12 cellular contexts compared by ENCODE assay signal in the genomic region with DNA sequence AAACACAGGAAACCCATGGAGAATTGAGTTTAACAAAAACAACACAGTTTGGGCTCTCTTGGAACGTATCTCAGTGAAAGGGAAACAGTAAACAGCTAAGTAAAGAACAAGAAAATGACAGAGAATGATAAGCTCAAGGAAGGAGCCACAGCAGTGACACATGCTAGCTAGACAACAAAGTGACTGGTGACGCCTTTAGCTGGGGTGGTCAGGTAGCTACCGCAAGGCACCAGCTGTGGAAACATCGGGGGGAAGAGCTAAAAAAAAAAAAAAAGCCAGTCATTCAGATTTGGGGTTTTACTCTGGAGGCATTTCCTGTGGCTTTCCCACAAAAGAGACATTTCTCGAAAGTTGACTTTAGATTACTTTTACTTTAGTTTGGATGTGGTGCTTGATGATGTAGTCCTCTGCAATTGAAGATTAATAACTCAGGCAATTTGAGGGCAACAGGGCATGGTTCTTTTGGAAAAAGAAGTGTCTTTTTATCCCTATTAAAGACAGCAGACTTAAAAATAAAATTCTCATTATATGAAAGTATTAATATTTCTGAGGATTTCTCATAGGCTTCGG. TPM values are rescaled to one million over a fixed set of nuclear protein-coding genes. Genes with fewer than 3 reads are reported as not detected.
A peak's percentile ranks its signal among the peaks of the same experiment; 100 is the strongest.
DNase-seq lines count a peak whose midpoint lies in the region; ATAC-seq, FAIRE-seq and TF ChIP-seq lines count a peak whose summit lies in the region.
"Had no signal": no experiment of that assay in that cellular context is flagged by ENCODE, and none has a peak within 500 bp of the region (broad histone marks: within the 10 kb centered on the region; RNA-seq: fewer than 3 reads in every experiment).

No MANE protein-coding gene starts in this region.

- TF ChIP-seq CTCF in progenitor cell of endocrine pancreas (IDR thresholded peaks at IDR 0.05; ENCODE audit: unreplicated experiment): no peak

- H3K36me3 Mint-ChIP-seq in T-helper 17 cell (ENCODE audit: low read depth) (peaks cover 4% of the 10 kb centered on the region), progenitor cell of endocrine pancreas (ENCODE audit: insufficient read depth) (no peaks in the 10 kb centered on the region)

- H3K9me3 Mint-ChIP-seq in progenitor cell of endocrine pancreas (ENCODE audit: low read depth): no peaks in the 10 kb centered on the region

- DNase-seq in GM19239 (ENCODE audit: insufficient read length, low spot score) (no peak), T-helper 17 cell (no peak), COLO668 (lab: John Stamatoyannopoulos, UW; ENCODE audit: unreplicated experiment) (no peak), progenitor cell of endocrine pancreas (ENCODE audit: low spot score, unreplicated experiment) (no peak), urothelium cell line (ENCODE audit: low spot score) (no peak)
- peak; percentile 65 for DNase-seq in activated naive CD4-positive, alpha-beta T cell treated with anti-CD3 and anti-CD28 coated beads, Interleukin-2, amount 50 U/mL, for 16 hours
- DNase-seq in stimulated activated CD4-positive, alpha-beta T cell treated with anti-CD3 and anti-CD28 coated beads, TNF-alpha, amount 100 ng/mL, for 24 hours (ENCODE audit: low read depth in 3 of 3): peak in 2 of 3 experiments; percentile 47 to 62
- DNase-seq: caudate nucleus, DMS153, NCI-H187, SK-N-SH had no signal

- H3K9me3 ChIP-seq in T-helper 17 cell (ENCODE audit: control insufficient read depth, low read length, poor library complexity, severe bottlenecking): no peaks in the 10 kb centered on the region
- H3K9me3 ChIP-seq: SK-N-SH had no signal

- FAIRE-seq in GM19239 (lab: Jason Lieb, UNC) (peak; percentile 76), urothelium cell line (lab: Jason Lieb, UNC) (no peak)

- peaks cover 62% of the 10 kb centered on the region for H3K27me3 Mint-ChIP-seq in T-helper 17 cell
- H3K27me3 Mint-ChIP-seq in progenitor cell of endocrine pancreas: peaks cover 27% of the 10 kb centered on the region

- H3K27ac Mint-ChIP-seq in T-helper 17 cell: peak overlapping the region; percentile 17
- no peak overlapping the region for H3K27ac Mint-ChIP-seq in progenitor cell of endocrine pancreas

- ATAC-seq in T-helper 17 cell: peak; percentile 87
- no peak for ATAC-seq in GM19455 (IDR thresholded peaks at IDR 0.05; ENCODE audit: unreplicated experiment)

- H3K4me1 Mint-ChIP-seq in T-helper 17 cell: peaks cover 21% of the 10 kb centered on the region
- H3K4me1 Mint-ChIP-seq in progenitor cell of endocrine pancreas (ENCODE audit: low read depth): peaks cover 8% of the 10 kb centered on the region

- H3K4me3 Mint-ChIP-seq in T-helper 17 cell: peak overlapping the region; percentile 52
- no peak overlapping the region for H3K4me3 Mint-ChIP-seq in progenitor cell of endocrine pancreas (ENCODE audit: low read depth)

RNA-seq across cellular contexts. Expression of gene FHAD1, which starts 2.1 kb away (rescaled TPM):
- total RNA-seq in T-helper 17 cell (not detected), progenitor cell of endocrine pancreas (5.0 and 5.3 TPM in 2 replicates)

Comparison
In these comparisons a context has a peak if more than half of its experiments do, and no peak if none do; other contexts are left out.
1. DNase-seq: peak in activated naive CD4-positive, alpha-beta T cell treated with anti-CD3 and anti-CD28 coated beads, Interleukin-2, amount 50 U/mL, for 16 hours (single experiment) and stimulated activated CD4-positive, alpha-beta T cell treated with anti-CD3 and anti-CD28 coated beads, TNF-alpha, amount 100 ng/mL, for 24 hours (2 of 3); none in GM19239 (single experiment), T-helper 17 cell (0 of 3), COLO668 (single experiment), progenitor cell of endocrine pancreas (single experiment) and urothelium cell line (single experiment).